1 cellular context compared by ENCODE assay signal in the genomic region with DNA sequence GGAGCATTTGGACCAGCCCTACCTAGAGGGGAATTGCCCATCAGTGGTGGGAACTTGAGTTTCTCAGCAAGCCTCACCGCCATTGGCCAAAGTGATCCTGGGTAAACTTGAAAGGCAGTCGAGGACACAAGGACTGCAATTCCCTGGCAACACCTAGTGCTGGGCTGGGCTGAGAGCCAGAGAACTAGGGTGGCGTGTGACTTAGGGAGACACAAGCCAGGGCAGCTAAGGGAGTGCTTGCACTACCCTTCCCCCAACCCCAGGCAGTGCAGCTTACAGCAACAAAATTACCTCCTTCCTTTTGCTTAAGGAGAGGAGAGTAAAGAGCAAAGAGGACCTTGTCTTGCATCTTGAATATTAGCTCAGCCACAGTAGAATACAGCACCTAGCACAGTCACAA.
TF ChIP-seq lines count a peak whose summit lies in the region.

No MANE protein-coding gene starts in this region.

TF ChIP-seq in GM23338, 12 proteins besides CTCF, POLR2A, EP300 and RAD21 (continued from another document):
- TF ChIP-seq, protein P1, sequence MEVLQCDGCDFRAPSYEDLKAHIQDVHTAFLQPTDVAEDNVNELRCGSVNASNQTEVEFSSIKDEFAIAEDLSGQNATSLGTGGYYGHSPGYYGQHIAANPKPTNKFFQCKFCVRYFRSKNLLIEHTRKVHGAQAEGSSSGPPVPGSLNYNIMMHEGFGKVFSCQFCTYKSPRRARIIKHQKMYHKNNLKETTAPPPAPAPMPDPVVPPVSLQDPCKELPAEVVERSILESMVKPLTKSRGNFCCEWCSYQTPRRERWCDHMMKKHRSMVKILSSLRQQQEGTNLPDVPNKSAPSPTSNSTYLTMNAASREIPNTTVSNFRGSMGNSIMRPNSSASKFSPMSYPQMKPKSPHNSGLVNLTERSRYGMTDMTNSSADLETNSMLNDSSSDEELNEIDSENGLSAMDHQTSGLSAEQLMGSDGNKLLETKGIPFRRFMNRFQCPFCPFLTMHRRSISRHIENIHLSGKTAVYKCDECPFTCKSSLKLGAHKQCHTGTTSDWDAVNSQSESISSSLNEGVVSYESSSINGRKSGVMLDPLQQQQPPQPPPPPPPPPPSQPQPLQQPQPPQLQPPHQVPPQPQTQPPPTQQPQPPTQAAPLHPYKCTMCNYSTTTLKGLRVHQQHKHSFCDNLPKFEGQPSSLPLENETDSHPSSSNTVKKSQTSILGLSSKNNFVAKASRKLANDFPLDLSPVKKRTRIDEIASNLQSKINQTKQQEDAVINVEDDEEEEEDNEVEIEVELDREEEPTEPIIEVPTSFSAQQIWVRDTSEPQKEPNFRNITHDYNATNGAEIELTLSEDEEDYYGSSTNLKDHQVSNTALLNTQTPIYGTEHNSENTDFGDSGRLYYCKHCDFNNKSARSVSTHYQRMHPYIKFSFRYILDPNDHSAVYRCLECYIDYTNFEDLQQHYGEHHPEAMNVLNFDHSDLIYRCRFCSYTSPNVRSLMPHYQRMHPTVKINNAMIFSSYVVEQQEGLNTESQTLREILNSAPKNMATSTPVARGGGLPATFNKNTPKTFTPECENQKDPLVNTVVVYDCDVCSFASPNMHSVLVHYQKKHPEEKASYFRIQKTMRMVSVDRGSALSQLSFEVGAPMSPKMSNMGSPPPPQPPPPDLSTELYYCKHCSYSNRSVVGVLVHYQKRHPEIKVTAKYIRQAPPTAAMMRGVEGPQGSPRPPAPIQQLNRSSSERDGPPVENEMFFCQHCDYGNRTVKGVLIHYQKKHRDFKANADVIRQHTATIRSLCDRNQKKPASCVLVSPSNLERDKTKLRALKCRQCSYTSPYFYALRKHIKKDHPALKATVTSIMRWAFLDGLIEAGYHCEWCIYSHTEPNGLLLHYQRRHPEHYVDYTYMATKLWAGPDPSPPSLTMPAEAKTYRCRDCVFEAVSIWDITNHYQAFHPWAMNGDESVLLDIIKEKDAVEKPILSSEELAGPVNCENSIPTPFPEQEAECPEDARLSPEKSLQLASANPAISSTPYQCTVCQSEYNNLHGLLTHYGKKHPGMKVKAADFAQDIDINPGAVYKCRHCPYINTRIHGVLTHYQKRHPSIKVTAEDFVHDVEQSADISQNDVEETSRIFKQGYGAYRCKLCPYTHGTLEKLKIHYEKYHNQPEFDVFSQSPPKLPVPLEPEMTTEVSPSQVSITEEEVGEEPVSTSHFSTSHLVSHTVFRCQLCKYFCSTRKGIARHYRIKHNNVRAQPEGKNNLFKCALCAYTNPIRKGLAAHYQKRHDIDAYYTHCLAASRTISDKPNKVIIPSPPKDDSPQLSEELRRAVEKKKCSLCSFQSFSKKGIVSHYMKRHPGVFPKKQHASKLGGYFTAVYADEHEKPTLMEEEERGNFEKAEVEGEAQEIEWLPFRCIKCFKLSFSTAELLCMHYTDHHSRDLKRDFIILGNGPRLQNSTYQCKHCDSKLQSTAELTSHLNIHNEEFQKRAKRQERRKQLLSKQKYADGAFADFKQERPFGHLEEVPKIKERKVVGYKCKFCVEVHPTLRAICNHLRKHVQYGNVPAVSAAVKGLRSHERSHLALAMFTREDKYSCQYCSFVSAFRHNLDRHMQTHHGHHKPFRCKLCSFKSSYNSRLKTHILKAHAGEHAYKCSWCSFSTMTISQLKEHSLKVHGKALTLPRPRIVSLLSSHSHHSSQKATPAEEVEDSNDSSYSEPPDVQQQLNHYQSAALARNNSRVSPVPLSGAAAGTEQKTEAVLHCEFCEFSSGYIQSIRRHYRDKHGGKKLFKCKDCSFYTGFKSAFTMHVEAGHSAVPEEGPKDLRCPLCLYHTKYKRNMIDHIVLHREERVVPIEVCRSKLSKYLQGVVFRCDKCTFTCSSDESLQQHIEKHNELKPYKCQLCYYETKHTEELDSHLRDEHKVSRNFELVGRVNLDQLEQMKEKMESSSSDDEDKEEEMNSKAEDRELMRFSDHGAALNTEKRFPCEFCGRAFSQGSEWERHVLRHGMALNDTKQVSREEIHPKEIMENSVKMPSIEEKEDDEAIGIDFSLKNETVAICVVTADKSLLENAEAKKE (CRISPR knock-in tag; IDR thresholded peaks at IDR 0.05): no peak
- TF ChIP-seq EZH2phosphoT487 (IDR thresholded peaks at IDR 0.05; ENCODE audit: unreplicated experiment) (no peak), CREB1 (CRISPR knock-in tag; IDR thresholded peaks at IDR 0.05; ENCODE audit: low read depth) (no peak), STAT1 (IDR thresholded peaks at IDR 0.05; ENCODE audit: unreplicated experiment) (no peak), ZNF331 (CRISPR knock-in tag; IDR thresholded peaks at IDR 0.05; ENCODE audit: low read depth) (no peak), EZH2 (IDR thresholded peaks at IDR 0.05; ENCODE audit: low read depth, unreplicated experiment) (no peak)
- TF ChIP-seq, protein P2, sequence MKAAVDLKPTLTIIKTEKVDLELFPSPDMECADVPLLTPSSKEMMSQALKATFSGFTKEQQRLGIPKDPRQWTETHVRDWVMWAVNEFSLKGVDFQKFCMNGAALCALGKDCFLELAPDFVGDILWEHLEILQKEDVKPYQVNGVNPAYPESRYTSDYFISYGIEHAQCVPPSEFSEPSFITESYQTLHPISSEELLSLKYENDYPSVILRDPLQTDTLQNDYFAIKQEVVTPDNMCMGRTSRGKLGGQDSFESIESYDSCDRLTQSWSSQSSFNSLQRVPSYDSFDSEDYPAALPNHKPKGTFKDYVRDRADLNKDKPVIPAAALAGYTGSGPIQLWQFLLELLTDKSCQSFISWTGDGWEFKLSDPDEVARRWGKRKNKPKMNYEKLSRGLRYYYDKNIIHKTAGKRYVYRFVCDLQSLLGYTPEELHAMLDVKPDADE (IDR thresholded peaks at IDR 0.05): no peak
- TF ChIP-seq, protein P3, sequence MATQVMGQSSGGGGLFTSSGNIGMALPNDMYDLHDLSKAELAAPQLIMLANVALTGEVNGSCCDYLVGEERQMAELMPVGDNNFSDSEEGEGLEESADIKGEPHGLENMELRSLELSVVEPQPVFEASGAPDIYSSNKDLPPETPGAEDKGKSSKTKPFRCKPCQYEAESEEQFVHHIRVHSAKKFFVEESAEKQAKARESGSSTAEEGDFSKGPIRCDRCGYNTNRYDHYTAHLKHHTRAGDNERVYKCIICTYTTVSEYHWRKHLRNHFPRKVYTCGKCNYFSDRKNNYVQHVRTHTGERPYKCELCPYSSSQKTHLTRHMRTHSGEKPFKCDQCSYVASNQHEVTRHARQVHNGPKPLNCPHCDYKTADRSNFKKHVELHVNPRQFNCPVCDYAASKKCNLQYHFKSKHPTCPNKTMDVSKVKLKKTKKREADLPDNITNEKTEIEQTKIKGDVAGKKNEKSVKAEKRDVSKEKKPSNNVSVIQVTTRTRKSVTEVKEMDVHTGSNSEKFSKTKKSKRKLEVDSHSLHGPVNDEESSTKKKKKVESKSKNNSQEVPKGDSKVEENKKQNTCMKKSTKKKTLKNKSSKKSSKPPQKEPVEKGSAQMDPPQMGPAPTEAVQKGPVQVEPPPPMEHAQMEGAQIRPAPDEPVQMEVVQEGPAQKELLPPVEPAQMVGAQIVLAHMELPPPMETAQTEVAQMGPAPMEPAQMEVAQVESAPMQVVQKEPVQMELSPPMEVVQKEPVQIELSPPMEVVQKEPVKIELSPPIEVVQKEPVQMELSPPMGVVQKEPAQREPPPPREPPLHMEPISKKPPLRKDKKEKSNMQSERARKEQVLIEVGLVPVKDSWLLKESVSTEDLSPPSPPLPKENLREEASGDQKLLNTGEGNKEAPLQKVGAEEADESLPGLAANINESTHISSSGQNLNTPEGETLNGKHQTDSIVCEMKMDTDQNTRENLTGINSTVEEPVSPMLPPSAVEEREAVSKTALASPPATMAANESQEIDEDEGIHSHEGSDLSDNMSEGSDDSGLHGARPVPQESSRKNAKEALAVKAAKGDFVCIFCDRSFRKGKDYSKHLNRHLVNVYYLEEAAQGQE (IDR thresholded peaks at IDR 0.05; ENCODE audit: unreplicated experiment): no peak
